ENCODE assay signal across 17 cellular contexts in genomic region chr14:95439881-95440280, GRCh38.
DNase-seq lines count a peak whose midpoint lies in the region; ATAC-seq and TF ChIP-seq lines count a peak whose summit lies in the region.
"Had no signal": no experiment of that assay in that cellular context is flagged by ENCODE, and none has a peak within 500 bp of the region (broad histone marks: within the 10 kb centered on the region; RNA-seq: fewer than 3 reads in every experiment).

No MANE protein-coding gene starts in this region.

- H3K4me3 ChIP-seq in BLaER1 = peak overlapping the region; percentile 44
- H3K4me3 ChIP-seq in BLaER1 treated with 17β-estradiol and CSF1 and Interleukin-3, amounts not matched to agents 10 nM and 100 nM = peak overlapping the region in 3 of 10 experiments; percentile 13 to 33 (median 17); a peak in 3 of 20 replicates
- H3K4me3 ChIP-seq: GM12878, GM23338, HAP-1 had no signal

- peak overlapping the region; percentile 90 for H3K4me2 ChIP-seq in BLaER1
- peak overlapping the region; percentile 15 to 96 (median 81); a peak in 21 of 22 replicates for H3K4me2 ChIP-seq in BLaER1 treated with 17β-estradiol and CSF1 and Interleukin-3, amounts not matched to agents 10 nM and 100 nM
- H3K4me2 ChIP-seq: GM23338 had no signal

- H3K9me3 Mint-ChIP-seq in osteocyte (ENCODE audit: unreplicated experiment) = peaks cover 9% of the 10 kb centered on the region
- no peaks in the 10 kb centered on the region for H3K9me3 Mint-ChIP-seq in activated T-cell treated with anti-CD3 and anti-CD28 coated beads, Interleukin-2, amount 50 U/mL, for 24 hours
- H3K9me3 Mint-ChIP-seq: CD4-positive, alpha-beta T cell; CD8-positive, alpha-beta memory T cell; HFFc6 had no signal

- no peak for ATAC-seq in HG03565 (IDR thresholded peaks at IDR 0.05; ENCODE audit: unreplicated experiment)
- ATAC-seq: GM12878, GM23338 had no signal

- no peaks in the 10 kb centered on the region for H3K27me3 Mint-ChIP-seq in osteocyte (ENCODE audit: unreplicated experiment)
- H3K27me3 Mint-ChIP-seq in activated T-cell treated with anti-CD3 and anti-CD28 coated beads, Interleukin-2, amount 50 U/mL, for 24 hours = no peaks in the 10 kb centered on the region
- H3K27me3 Mint-ChIP-seq: CD4-positive, alpha-beta T cell; CD8-positive, alpha-beta memory T cell had no signal

- H3K4me3 Mint-ChIP-seq in osteocyte (ENCODE audit: unreplicated experiment) = no peak overlapping the region
- no peak overlapping the region for H3K4me3 Mint-ChIP-seq in activated T-cell treated with anti-CD3 and anti-CD28 coated beads, Interleukin-2, amount 50 U/mL, for 24 hours
- H3K4me3 Mint-ChIP-seq: CD14-positive monocyte; CD4-positive, alpha-beta T cell; CD8-positive, alpha-beta memory T cell; GM23338; HFFc6 had no signal

- peak overlapping the region; percentile 86 for H3K27ac ChIP-seq in BLaER1
- peak overlapping the region in 7 of 11 experiments; percentile 12 to 88 (median 51); a peak in 10 of 22 replicates for H3K27ac ChIP-seq in BLaER1 treated with 17β-estradiol and CSF1 and Interleukin-3, amounts not matched to agents 10 nM and 100 nM

- peaks cover 26% of the 10 kb centered on the region; the same call in 1 of the 2 replicates for H4K20me1 ChIP-seq in BLaER1
- H4K20me1 ChIP-seq in BLaER1 treated with 17β-estradiol and CSF1 and Interleukin-3, amounts not matched to agents 10 nM and 100 nM = peaks cover 0 to 22% (median 11%) of the 10 kb centered on the region in 11 experiments; a peak in 10 of 22 replicates

- peaks cover 92% of the 10 kb centered on the region for H3K4me1 ChIP-seq in BLaER1
- H3K4me1 ChIP-seq in BLaER1 treated with 17β-estradiol and CSF1 and Interleukin-3, amounts not matched to agents 10 nM and 100 nM = peaks cover 41 to 92% (median 76%) of the 10 kb centered on the region in 10 experiments
- H3K4me1 ChIP-seq: HAP-1 had no signal

- TF ChIP-seq CTCF in osteocyte (IDR thresholded peaks at IDR 0.05) = no peak

- no peaks in the 10 kb centered on the region for H3K27me3 ChIP-seq in BLaER1
- H3K27me3 ChIP-seq in BLaER1 treated with 17β-estradiol and CSF1 and Interleukin-3, amounts not matched to agents 10 nM and 100 nM = no peaks in the 10 kb centered on the region

- H3K36me3 Mint-ChIP-seq in osteocyte (ENCODE audit: unreplicated experiment) = peaks cover 58% of the 10 kb centered on the region
- H3K36me3 Mint-ChIP-seq in activated T-cell treated with anti-CD3 and anti-CD28 coated beads, Interleukin-2, amount 50 U/mL, for 24 hours (ENCODE audit: low read depth) = peaks cover 88% of the 10 kb centered on the region

- peak overlapping the region; percentile 67 for H3K9ac ChIP-seq in BLaER1
- H3K9ac ChIP-seq in BLaER1 treated with 17β-estradiol and CSF1 and Interleukin-3, amounts not matched to agents 10 nM and 100 nM = peak overlapping the region in 9 of 11 experiments; percentile 8 to 80 (median 38); a peak in 13 of 22 replicates

- H3K9me3 ChIP-seq in BLaER1 = no peaks in the 10 kb centered on the region
- peaks cover 0 to 9% (median 5%) of the 10 kb centered on the region in 11 experiments; a peak in 7 of 22 replicates for H3K9me3 ChIP-seq in BLaER1 treated with 17β-estradiol and CSF1 and Interleukin-3, amounts not matched to agents 10 nM and 100 nM (replicated peaks in 1 of 11)
- H3K9me3 ChIP-seq: HAP-1 had no signal

- H3K27ac Mint-ChIP-seq in osteocyte (ENCODE audit: unreplicated experiment) = peak overlapping the region; percentile 99
- H3K27ac Mint-ChIP-seq in activated T-cell treated with anti-CD3 and anti-CD28 coated beads, Interleukin-2, amount 50 U/mL, for 24 hours = no peak overlapping the region
- H3K27ac Mint-ChIP-seq: CD4-positive, alpha-beta T cell; GM23338; HFFc6 had no signal

- peaks cover 40% of the 10 kb centered on the region for H3K4me1 Mint-ChIP-seq in osteocyte (ENCODE audit: unreplicated experiment)
- H3K4me1 Mint-ChIP-seq in activated T-cell treated with anti-CD3 and anti-CD28 coated beads, Interleukin-2, amount 50 U/mL, for 24 hours (ENCODE audit: low read depth) = peaks cover 4% of the 10 kb centered on the region
- H3K4me1 Mint-ChIP-seq: CD14-positive monocyte, GM23338 had no signal

- no peak for DNase-seq in osteocyte (ENCODE audit: extremely low spot score, unreplicated experiment)
- DNase-seq in NOMO-1 (lab: John Stamatoyannopoulos, UW; ENCODE audit: unreplicated experiment in 2 of 2) = no peak
- DNase-seq in activated T-cell treated with anti-CD3 and anti-CD28 coated beads, Interleukin-2, amount 50 U/mL, for 24 hours = no peak
- DNase-seq: CD4-positive, alpha-beta T cell; CD8-positive, alpha-beta memory T cell; DMS 273 treated with DMSO at 0.1 percent for 48 hours; DMS79; EL; GDM1; HFFc6 had no signal

- H3K36me3 ChIP-seq in BLaER1 = peaks cover 88% of the 10 kb centered on the region
- peaks cover 52 to 86% (median 76%) of the 10 kb centered on the region in 11 experiments for H3K36me3 ChIP-seq in BLaER1 treated with 17β-estradiol and CSF1 and Interleukin-3, amounts not matched to agents 10 nM and 100 nM
- H3K36me3 ChIP-seq: HAP-1 had no signal
